8 cellular contexts compared by ENCODE assay signal in the genomic region with DNA sequence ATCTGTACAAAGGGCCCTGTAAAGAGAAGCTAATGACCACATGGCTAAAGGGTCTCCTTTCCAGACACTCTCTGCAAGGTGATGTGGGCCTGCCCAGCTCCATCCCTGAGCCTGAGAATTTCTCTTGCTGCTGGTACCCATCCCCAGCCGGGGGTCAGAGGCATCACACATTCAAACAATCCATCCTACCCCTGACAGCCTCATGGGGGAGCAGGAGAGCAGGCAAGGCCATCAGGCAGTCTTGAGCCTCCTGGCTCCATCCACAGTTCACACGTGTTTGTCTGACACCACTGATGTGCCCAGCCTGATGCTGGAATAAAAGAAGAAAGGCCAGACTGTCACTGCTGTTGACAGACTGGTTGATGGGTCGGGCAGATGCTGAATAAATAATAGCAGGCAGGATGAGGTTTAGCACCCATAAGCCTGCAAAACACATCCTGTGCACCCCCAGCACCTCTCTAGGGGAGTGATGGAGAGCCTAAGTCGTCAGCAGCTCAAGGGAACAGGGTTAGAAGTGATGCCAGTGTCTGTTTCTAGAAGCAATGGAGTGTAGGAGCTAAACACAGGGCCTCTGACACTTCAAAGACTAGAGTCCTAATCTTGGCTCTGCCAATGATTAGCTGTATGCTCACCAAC. TPM values are rescaled to one million over a fixed set of nuclear protein-coding genes. Genes with fewer than 3 reads are reported as not detected.
A peak's percentile ranks its signal among the peaks of the same experiment; 100 is the strongest.
DNase-seq lines count a peak whose midpoint lies in the region; ATAC-seq and TF ChIP-seq lines count a peak whose summit lies in the region.

No MANE protein-coding gene starts in this region.

- H3K27me3 ChIP-seq in IMR-90 (ENCODE audit: control insufficient read depth, insufficient read depth, low read length) (peaks cover 10% of the 10 kb centered on the region), neuronal stem cell (ENCODE audit: control insufficient read depth in 3 of 3, insufficient read depth in 3 of 3, low read depth in 1 of 3, low read length in 3 of 3) (peaks cover 0 to 24% (median 0%) of the 10 kb centered on the region in 3 experiments)

- no peak overlapping the region for H2AK9ac ChIP-seq in IMR-90 (replicated peaks; ENCODE audit: low read depth, low read length, poor library complexity)

- TF ChIP-seq CTCF in IMR-90 (conservative IDR thresholded peaks at IDR 0.05; ENCODE audit: low read depth, low read length), result peak; percentile 44
- TF ChIP-seq CTCF in fibroblast of villous mesenchyme (IDR thresholded peaks at IDR 0.05; ENCODE audit: insufficient read depth, low read depth, low read length), result peak; percentile 71

- H3K9ac ChIP-seq in IMR-90 (ENCODE audit: low read depth, low read length), result no peak overlapping the region
- H3K9ac ChIP-seq in neuronal stem cell (ENCODE audit: low read depth, low read length, poor library complexity), result no peak overlapping the region

- dilution Hi-C loops in IMR-90 (cut with HindIII; ENCODE audit: low sequenced_read_pairs, unreplicated experiment), result no loop called here

- H3K14ac ChIP-seq in IMR-90 (replicated peaks; ENCODE audit: low read depth, low read length) (no peak overlapping the region), neuronal stem cell (ENCODE audit: low read length) (no peak overlapping the region)

- H2BK20ac ChIP-seq in IMR-90 (ENCODE audit: low read depth, low read length), result no peak overlapping the region

- TF ChIP-seq POLR2A in IMR-90 (IDR thresholded peaks at IDR 0.05; ENCODE audit: low read depth, low read length), result no peak

- H2BK15ac ChIP-seq in IMR-90 (ENCODE audit: low read depth, low read length) (no peak overlapping the region), neuronal stem cell (ENCODE audit: low read length) (no peak overlapping the region)

- H3K9me1 ChIP-seq in IMR-90 (ENCODE audit: insufficient read depth, low read length), result no peaks in the 10 kb centered on the region

- H3K18ac ChIP-seq in IMR-90 (ENCODE audit: low read depth, low read length), result no peak overlapping the region
- H3K18ac ChIP-seq in neuronal stem cell (ENCODE audit: low read length), result no peak overlapping the region

- no peaks in the 10 kb centered on the region for H3K9me3 Mint-ChIP-seq in activated CD4-positive, alpha-beta T cell treated with anti-CD3 and anti-CD28 coated beads, Interleukin-2, amount 10 ng/mL, durations not matched to agents 24 days and 14 days

- POLR2A ChIA-PET in IMR-90 (lab: Charles Lee; ENCODE audit: unreplicated experiment), result no interaction called here

- H2AK5ac ChIP-seq in IMR-90 (ENCODE audit: low read depth, low read length), result no peak overlapping the region
- H2AK5ac ChIP-seq in neuronal stem cell (ENCODE audit: low read depth, low read length), result no peak overlapping the region

- H2AFZ ChIP-seq in IMR-90 (replicated peaks; ENCODE audit: low read length, poor library complexity) (no peak overlapping the region), neuronal stem cell (ENCODE audit: low read length) (no peak overlapping the region)

- H3K79me1 ChIP-seq in IMR-90 (ENCODE audit: low read depth in 1 of 2, low read length in 2 of 2) (no peaks in the 10 kb centered on the region), neuronal stem cell (ENCODE audit: low read depth, low read length) (no peaks in the 10 kb centered on the region)

- H3K36me3 ChIP-seq in IMR-90 (ENCODE audit: control insufficient read depth, insufficient read depth, low read length), result no peaks in the 10 kb centered on the region
- no peaks in the 10 kb centered on the region for H3K36me3 ChIP-seq in neuronal stem cell (replicated peaks in 1 of 2; ENCODE audit: control insufficient read depth in 2 of 2, insufficient read depth in 2 of 2, low read length in 2 of 2)

- H3K4me1 Mint-ChIP-seq in activated CD4-positive, alpha-beta T cell treated with anti-CD3 and anti-CD28 coated beads, Interleukin-2, amount 10 ng/mL, durations not matched to agents 24 days and 14 days, result no peaks in the 10 kb centered on the region

- no peak overlapping the region for H3K4me2 ChIP-seq in IMR-90 (ENCODE audit: low read depth, low read length)
- H3K4me2 ChIP-seq in neuronal stem cell (ENCODE audit: insufficient read depth, low read length, poor library complexity, severe bottlenecking), result no peak overlapping the region

- H2BK5ac ChIP-seq in IMR-90 (ENCODE audit: low read depth, low read length, poor library complexity, severe bottlenecking), result no peak overlapping the region
- no peak overlapping the region for H2BK5ac ChIP-seq in neuronal stem cell (ENCODE audit: low read length)

- CTCF ChIA-PET in IMR-90 (lab: Yijun Ruan, JAX), result interaction anchor here (0.8 to 1.7 kb wide), 2 partner anchors 10 to 43 kb away, joined by 5 to 7 read pairs; a partner anchor contains a TSS

- H3K36me3 Mint-ChIP-seq in activated CD4-positive, alpha-beta T cell treated with anti-CD3 and anti-CD28 coated beads, Interleukin-2, amount 10 ng/mL, durations not matched to agents 24 days and 14 days (ENCODE audit: low read depth), result no peaks in the 10 kb centered on the region

- H3K23ac ChIP-seq in IMR-90 (ENCODE audit: low read depth, low read length), result no peak overlapping the region
- no peak overlapping the region for H3K23ac ChIP-seq in neuronal stem cell (ENCODE audit: low read depth, low read length, poor library complexity)

- H3K9me3 ChIP-seq in IMR-90 (ENCODE audit: control insufficient read depth, insufficient read depth, low read length), result no peaks in the 10 kb centered on the region
- H3K9me3 ChIP-seq in neuronal stem cell (replicated peaks in 1 of 2; ENCODE audit: control insufficient read depth in 2 of 2, insufficient read depth in 1 of 2, low read depth in 1 of 2, low read length in 2 of 2), result peaks cover 0 to 4% of the 10 kb centered on the region in 2 donors

- H4K8ac ChIP-seq in IMR-90 (ENCODE audit: low read depth in 2 of 2, low read length in 2 of 2) (no peak overlapping the region), neuronal stem cell (ENCODE audit: low read depth, low read length) (no peak overlapping the region)

- in situ Hi-C loops in IMR-90 (cut with MboI; ENCODE audit: low sequenced_read_pairs), result no loop called here

- no peak overlapping the region for H3K4me3 Mint-ChIP-seq in activated CD4-positive, alpha-beta T cell treated with anti-CD3 and anti-CD28 coated beads, Interleukin-2, amount 10 ng/mL, durations not matched to agents 24 days and 14 days

- peak; percentile 29; the same call in 1 of the 2 replicates for TF ChIP-seq RAD21 in IMR-90 (IDR thresholded peaks at IDR 0.05; ENCODE audit: low read length)

- no peak overlapping the region for H3K56ac ChIP-seq in IMR-90 (ENCODE audit: extremely low read depth, insufficient read depth, low read length)

- H3K4me3 ChIP-seq in IMR-90 (ENCODE audit: insufficient read depth, low read depth, low read length) (no peak overlapping the region), fibroblast of villous mesenchyme (ENCODE audit: low read depth, low read length) (no peak overlapping the region), neuronal stem cell (ENCODE audit: low read length in 2 of 2) (no peak overlapping the region)

- no peak overlapping the region for H4K5ac ChIP-seq in IMR-90 (ENCODE audit: low read depth, low read length)

- no peak overlapping the region for H3K27ac ChIP-seq in IMR-90 (ENCODE audit: insufficient read depth, low read length)
- H3K27ac ChIP-seq in neuronal stem cell (replicated peaks; ENCODE audit: low read length), result no peak overlapping the region

- peaks cover 24% of the 10 kb centered on the region for H3K27me3 Mint-ChIP-seq in activated CD4-positive, alpha-beta T cell treated with anti-CD3 and anti-CD28 coated beads, Interleukin-2, amount 10 ng/mL, durations not matched to agents 24 days and 14 days

- H4K91ac ChIP-seq in IMR-90 (ENCODE audit: insufficient read depth, low read depth, low read length) (no peak overlapping the region), neuronal stem cell (ENCODE audit: low read depth, low read length, poor library complexity) (no peak overlapping the region)

- intact Hi-C loops in IMR-90 (cut with micrococcal nuclease), result no loop called here
- intact Hi-C loops in activated CD4-positive, alpha-beta T cell treated with anti-CD3 and anti-CD28 coated beads, Interleukin-2, amount 10 ng/mL, durations not matched to agents 24 days and 14 days (cut with micrococcal nuclease), result no loop called here

- no peaks in the 10 kb centered on the region for H3K4me1 ChIP-seq in IMR-90 (ENCODE audit: control insufficient read depth, insufficient read depth, low read length)
- H3K4me1 ChIP-seq in neuronal stem cell (ENCODE audit: control insufficient read depth in 2 of 2, insufficient read depth in 1 of 2, low read depth in 1 of 2, low read length in 2 of 2), result peaks cover 0 to 12% of the 10 kb centered on the region in 2 donors

- H3K4ac ChIP-seq in IMR-90 (ENCODE audit: low read depth, low read length) (no peak overlapping the region), neuronal stem cell (ENCODE audit: low read length) (no peak overlapping the region)

- no peaks in the 10 kb centered on the region for H4K20me1 ChIP-seq in IMR-90 (ENCODE audit: insufficient read depth, low read length)

- ATAC-seq in IMR-90 (ENCODE audit: low read depth) (peak; percentile 82), HG02642 (IDR thresholded peaks at IDR 0.05; ENCODE audit: poor library complexity, unreplicated experiment) (no peak)

- BruUV-seq in IMR-90 (replicated peaks; lab: Mats Ljungman, UMichigan), result no TSS peak

- DNase-seq in NOMO-1 treated with DMSO at 0.1 percent for 48 hours (lab: John Stamatoyannopoulos, UW; ENCODE audit: unreplicated experiment) (peak; percentile 2), NOMO-1 treated with dmso at 0.1 percent for 144 hours (lab: John Stamatoyannopoulos, UW; ENCODE audit: unreplicated experiment) (no peak), IMR-90 (peak; percentile 25), fibroblast of villous mesenchyme (ENCODE audit: low read depth) (peak; percentile 36), neuronal stem cell (ENCODE audit: low spot score) (peak; percentile 39)
- DNase-seq in activated CD4-positive, alpha-beta T cell treated with anti-CD3 and anti-CD28 coated beads, Interleukin-2, amount 10 ng/mL, durations not matched to agents 24 days and 14 days, result peak; percentile 72
- DNase-seq in activated CD4-positive, CD25-positive, alpha-beta regulatory T cell treated with anti-CD3 and anti-CD28 coated beads, Interleukin-2, amount 50 U/mL, for 72 hours, result no peak

- H3K27ac Mint-ChIP-seq in activated CD4-positive, alpha-beta T cell treated with anti-CD3 and anti-CD28 coated beads, Interleukin-2, amount 10 ng/mL, durations not matched to agents 24 days and 14 days, result no peak overlapping the region

- WGBS in IMR-90 (ENCODE audit: extremely low coverage in 2 of 2, insufficient read length in 1 of 2), 2 experiments, result 20% methylated on average over 1 of the region's 4 CpGs; no CpG with 5 or more reads in 1 of the 2 experiments
- WGBS in neuronal stem cell (ENCODE audit: extremely low coverage in 2 of 2, insufficient read length in 2 of 2, insufficient replicate concordance in 1 of 2), 2 donors, result no CpG with 5 or more reads among the region's 4 CpGs

- H2BK12ac ChIP-seq in neuronal stem cell (ENCODE audit: low read length), result no peak overlapping the region

- H2BK120ac ChIP-seq in IMR-90 (ENCODE audit: low read depth, low read length) (no peak overlapping the region), neuronal stem cell (ENCODE audit: low read depth, low read length) (no peak overlapping the region)

RNA-seq across cellular contexts. Expression of a gene that starts 43.5 kb away (rescaled TPM):
- total RNA-seq in IMR-90 (2012; rRNA removed) (under 0.01 TPM in 2 replicates), fibroblast of villous mesenchyme (under 0.01 TPM in 1 of 2 replicates, not detected in the other)
- polyA plus RNA-seq in IMR-90 (2012; rRNA removed), result 0.03 and 0.05 TPM in 2 replicates
- 0.13 TPM in 1 of 2 replicates, not detected in the other for polyA plus RNA-seq in IMR-90 (2012; cell fraction: cytosol; rRNA removed)
- polyA plus RNA-seq in IMR-90 (2012; cell fraction: nucleus; rRNA removed; ENCODE audit: low replicate concordance), result 0.01 and 0.21 TPM in 2 replicates
- total RNA-seq in activated CD4-positive, alpha-beta T cell treated with anti-CD3 and anti-CD28 coated beads, Interleukin-2, amount 10 ng/mL, durations not matched to agents 24 days and 14 days, result not detected in 2 replicates
- 0.38 TPM for polyA plus RNA-seq in neuronal stem cell (2013, experiment 1 of 2)
- polyA plus RNA-seq in neuronal stem cell (2013, experiment 2 of 2), result 0.22 TPM

Comparison
In these comparisons a context has a peak if more than half of its experiments do, and no peak if none do; other contexts are left out.
1. DNase-seq: peak in NOMO-1 treated with DMSO at 0.1 percent for 48 hours (single experiment), IMR-90 (single experiment), activated CD4-positive, alpha-beta T cell treated with anti-CD3 and anti-CD28 coated beads, Interleukin-2, amount 10 ng/mL, durations not matched to agents 24 days and 14 days (single experiment), fibroblast of villous mesenchyme (single experiment) and neuronal stem cell (single experiment); none in NOMO-1 treated with dmso at 0.1 percent for 144 hours (single experiment) and activated CD4-positive, CD25-positive, alpha-beta regulatory T cell treated with anti-CD3 and anti-CD28 coated beads, Interleukin-2, amount 50 U/mL, for 72 hours (single experiment).